ENCODE assay signal across 10 cellular contexts in genomic region chr20:20130399-20130798, GRCh38.
A peak's percentile ranks its signal among the peaks of the same experiment; 100 is the strongest.
DNase-seq lines count a peak whose midpoint lies in the region; ATAC-seq and TF ChIP-seq lines count a peak whose summit lies in the region.
"Had no signal": no experiment of that assay in that cellular context is flagged by ENCODE, and none has a peak within 500 bp of the region (broad histone marks: within the 10 kb centered on the region; RNA-seq: fewer than 3 reads in every experiment).

No MANE protein-coding gene starts in this region.

- no peak for ATAC-seq in HG03432 (IDR thresholded peaks at IDR 0.05; ENCODE audit: unreplicated experiment)

- H3K9me3 Mint-ChIP-seq in activated T-helper 1 cell treated with anti-CD3 and anti-CD28 coated beads, Interleukin-12 subunit alpha, Interleukin-12 subunit beta, Interleukin-2, Interleukin-4 antibody, amounts not matched to agents 30 ng/mL and 10 ng/mL and 1 ng/mL, durations not matched to agents 14 hours and 24 hours and 36 hours = no peaks in the 10 kb centered on the region

- no peaks in the 10 kb centered on the region for H3K4me1 Mint-ChIP-seq in activated T-helper 1 cell treated with anti-CD3 and anti-CD28 coated beads, Interleukin-12 subunit alpha, Interleukin-12 subunit beta, Interleukin-2, Interleukin-4 antibody, amounts not matched to agents 30 ng/mL and 10 ng/mL and 1 ng/mL, durations not matched to agents 14 hours and 24 hours and 36 hours (ENCODE audit: low read depth)
- H3K4me1 Mint-ChIP-seq: central memory CD8-positive, alpha-beta T cell; naive B cell had no signal

- intact Hi-C loops in activated T-helper 1 cell treated with anti-CD3 and anti-CD28 coated beads, Interleukin-12 subunit alpha, Interleukin-12 subunit beta, Interleukin-2, Interleukin-4 antibody, amounts not matched to agents 30 ng/mL and 10 ng/mL and 1 ng/mL, durations not matched to agents 14 hours and 24 hours and 36 hours (cut with micrococcal nuclease) = loop anchor here (2.0 kb wide), 1 partner anchor 464 kb away; no protein-coding TSS in a partner anchor

- H3K27me3 Mint-ChIP-seq in activated T-helper 1 cell treated with anti-CD3 and anti-CD28 coated beads, Interleukin-12 subunit alpha, Interleukin-12 subunit beta, Interleukin-2, Interleukin-4 antibody, amounts not matched to agents 30 ng/mL and 10 ng/mL and 1 ng/mL, durations not matched to agents 14 hours and 24 hours and 36 hours (ENCODE audit: insufficient read depth) = peaks cover 4% of the 10 kb centered on the region

- peak; percentile 89 for DNase-seq in DMS 273 (lab: John Stamatoyannopoulos, UW; ENCODE audit: unreplicated experiment)
- DNase-seq in KBM-7 = peak; percentile 49
- DNase-seq in NCI-H748 treated with DMSO at 0.1 percent for 48 hours (lab: John Stamatoyannopoulos, UW) = peak; percentile 79
- peak; percentile 4 for DNase-seq in fibroblast of villous mesenchyme (ENCODE audit: low read depth)
- no peak for DNase-seq in anterior cingulate cortex (lab: John Stamatoyannopoulos, UW)
- DNase-seq in activated T-helper 1 cell treated with anti-CD3 and anti-CD28 coated beads, Interleukin-12 subunit alpha, Interleukin-12 subunit beta, Interleukin-2, Interleukin-4 antibody, amounts not matched to agents 30 ng/mL and 10 ng/mL and 1 ng/mL, durations not matched to agents 14 hours and 24 hours and 36 hours (ENCODE audit: low spot score) = no peak
- DNase-seq in KG1 (lab: John Stamatoyannopoulos, UW) = no peak
- DNase-seq: naive B cell had no signal

- in situ Hi-C loops in KBM-7 (cut with MboI; ENCODE audit: low pct_unique_long_range_greater_than_20kb, low sequenced_read_pairs) = no loop called here

- TF ChIP-seq CTCF in fibroblast of villous mesenchyme (IDR thresholded peaks at IDR 0.05; ENCODE audit: insufficient read depth, low read depth, low read length) = peak; percentile 37

- H3K36me3 Mint-ChIP-seq in activated T-helper 1 cell treated with anti-CD3 and anti-CD28 coated beads, Interleukin-12 subunit alpha, Interleukin-12 subunit beta, Interleukin-2, Interleukin-4 antibody, amounts not matched to agents 30 ng/mL and 10 ng/mL and 1 ng/mL, durations not matched to agents 14 hours and 24 hours and 36 hours (ENCODE audit: low read depth) = no peaks in the 10 kb centered on the region

- H3K4me3 ChIP-seq in fibroblast of villous mesenchyme (ENCODE audit: low read depth, low read length) = no peak overlapping the region

- H3K27ac Mint-ChIP-seq in activated T-helper 1 cell treated with anti-CD3 and anti-CD28 coated beads, Interleukin-12 subunit alpha, Interleukin-12 subunit beta, Interleukin-2, Interleukin-4 antibody, amounts not matched to agents 30 ng/mL and 10 ng/mL and 1 ng/mL, durations not matched to agents 14 hours and 24 hours and 36 hours = no peak overlapping the region
- H3K27ac Mint-ChIP-seq: naive B cell had no signal

- H3K4me3 Mint-ChIP-seq in activated T-helper 1 cell treated with anti-CD3 and anti-CD28 coated beads, Interleukin-12 subunit alpha, Interleukin-12 subunit beta, Interleukin-2, Interleukin-4 antibody, amounts not matched to agents 30 ng/mL and 10 ng/mL and 1 ng/mL, durations not matched to agents 14 hours and 24 hours and 36 hours = no peak overlapping the region
- H3K4me3 Mint-ChIP-seq: central memory CD8-positive, alpha-beta T cell had no signal

Comparison
In these comparisons a context has a peak if more than half of its experiments do, and no peak if none do; other contexts are left out.
1. DNase-seq: peak in DMS 273 (single experiment), KBM-7 (single experiment), NCI-H748 treated with DMSO at 0.1 percent for 48 hours (single experiment) and fibroblast of villous mesenchyme (single experiment); none in anterior cingulate cortex (0 of 58), activated T-helper 1 cell treated with anti-CD3 and anti-CD28 coated beads, Interleukin-12 subunit alpha, Interleukin-12 subunit beta, Interleukin-2, Interleukin-4 antibody, amounts not matched to agents 30 ng/mL and 10 ng/mL and 1 ng/mL, durations not matched to agents 14 hours and 24 hours and 36 hours (single experiment) and KG1 (single experiment).